Comparison of ENCODE assay signal across 1 cellular context in genomic region chr19:18785179-18786124, GRCh38.
TF ChIP-seq lines count a peak whose summit lies in the region.

No MANE protein-coding gene starts in this region.

TF ChIP-seq in HepG2, 621 proteins besides CTCF, POLR2A, EP300 and RAD21 (continued from another document and continues in another):
- TF ChIP-seq NRL (CRISPR knock-in tag; IDR thresholded peaks at IDR 0.05; ENCODE audit: borderline replicate concordance) (peak; percentile 57; the same call in 1 of the 2 replicates), RBM22 (optimal IDR thresholded peaks at IDR 0.05; ENCODE audit: low read length) (no peak), NCOR1 (IDR thresholded peaks at IDR 0.05; ENCODE audit: borderline replicate concordance, low read length) (no peak), BRD4 (CRISPR knock-in tag; IDR thresholded peaks at IDR 0.05) (no peak), ZNF576 (CRISPR knock-in tag; IDR thresholded peaks at IDR 0.05) (no peak), SNAI1 (CRISPR knock-in tag; IDR thresholded peaks at IDR 0.05; ENCODE audit: borderline replicate concordance) (no peak), ZNF142 (CRISPR knock-in tag; IDR thresholded peaks at IDR 0.05) (no peak), PBX2 (CRISPR knock-in tag; IDR thresholded peaks at IDR 0.05) (no peak), ZHX1 (CRISPR knock-in tag; IDR thresholded peaks at IDR 0.05; ENCODE audit: low read depth) (no peak), ZNF496 (CRISPR knock-in tag; IDR thresholded peaks at IDR 0.05; ENCODE audit: insufficient replicate concordance) (no peak), ZKSCAN5 (CRISPR knock-in tag; IDR thresholded peaks at IDR 0.05) (no peak), ZFYVE20 (CRISPR knock-in tag; IDR thresholded peaks at IDR 0.05; ENCODE audit: borderline replicate concordance, low read depth) (no peak), RBM39 (IDR thresholded peaks at IDR 0.05; ENCODE audit: low read depth, low read length, poor library complexity, severe bottlenecking) (peak; percentile 5), NCOA5 (CRISPR knock-in tag; IDR thresholded peaks at IDR 0.05) (no peak), PRPF4 (IDR thresholded peaks at IDR 0.05; ENCODE audit: low read depth, low read length, poor library complexity, severe bottlenecking) (no peak), SP1 (IDR thresholded peaks at IDR 0.05) (no peak), SP1 (CRISPR knock-in tag; IDR thresholded peaks at IDR 0.05) (peak; percentile 38; the same call in 1 of the 2 replicates), NFKBIZ (CRISPR knock-in tag; IDR thresholded peaks at IDR 0.05) (no peak), CENPBD1 (CRISPR knock-in tag; IDR thresholded peaks at IDR 0.05; ENCODE audit: borderline replicate concordance, low read depth) (no peak), ZSCAN5A (CRISPR knock-in tag; IDR thresholded peaks at IDR 0.05; ENCODE audit: borderline replicate concordance) (no peak), ZBTB34 (CRISPR knock-in tag; IDR thresholded peaks at IDR 0.05) (no peak), ZNF468 (CRISPR knock-in tag; IDR thresholded peaks at IDR 0.05) (no peak), ZFP91 (CRISPR knock-in tag; IDR thresholded peaks at IDR 0.05; ENCODE audit: borderline replicate concordance) (0 out of 2 replicates have a peak, but pooled peaks have one; percentile 34), DDIT3 (CRISPR knock-in tag; IDR thresholded peaks at IDR 0.05) (no peak), ZNF414 (CRISPR knock-in tag; IDR thresholded peaks at IDR 0.05) (no peak), AKNA (CRISPR knock-in tag; IDR thresholded peaks at IDR 0.05; ENCODE audit: borderline replicate concordance) (no peak), ASH2L (IDR thresholded peaks at IDR 0.05; ENCODE audit: insufficient read length, low read depth, low read length) (no peak)
